15 cellular contexts compared by ENCODE assay signal in genomic region chr13:27977476-27978300, GRCh38. TPM values are rescaled to one million over a fixed set of nuclear protein-coding genes. Genes with fewer than 3 reads are reported as not detected.
A peak's percentile ranks its signal among the peaks of the same experiment; 100 is the strongest.
DNase-seq lines count a peak whose midpoint lies in the region; ATAC-seq, FAIRE-seq and TF ChIP-seq lines count a peak whose summit lies in the region.
"Had no signal": no experiment of that assay in that cellular context is flagged by ENCODE, and none has a peak within 500 bp of the region (broad histone marks: within the 10 kb centered on the region; RNA-seq: fewer than 3 reads in every experiment).

No MANE protein-coding gene starts in this region.

- H3K36me3 ChIP-seq in mammary epithelial cell (ENCODE audit: insufficient read depth, low read length) (no peaks in the 10 kb centered on the region), breast epithelium (no peaks in the 10 kb centered on the region), astrocyte (ENCODE audit: insufficient read depth, low read length) (no peaks in the 10 kb centered on the region), mesodermal cell (ENCODE audit: control insufficient read depth, insufficient read depth, low read length) (no peaks in the 10 kb centered on the region), upper lobe of right lung (no peaks in the 10 kb centered on the region)

- no peak overlapping the region for H3K9ac ChIP-seq in mammary epithelial cell (ENCODE audit: insufficient read depth, low read length)
- H3K9ac ChIP-seq in astrocyte (ENCODE audit: low read length), result no peak overlapping the region

- H3K36me3 Mint-ChIP-seq in astrocyte (ENCODE audit: low read depth, unreplicated experiment), result no peaks in the 10 kb centered on the region

- H3K27ac Mint-ChIP-seq in astrocyte (ENCODE audit: unreplicated experiment), result no peak overlapping the region

- H3K4me3 ChIP-seq in mammary epithelial cell (replicated peaks in 1 of 3; ENCODE audit: insufficient read depth in 1 of 3, low read depth in 2 of 3, low read length in 3 of 3) (peak overlapping the region in 1 of 3 experiments; percentile 14), breast epithelium (peak overlapping the region in 1 of 3 donors; percentile 40), astrocyte (ENCODE audit: insufficient read depth, low read depth, low read length) (no peak overlapping the region), mesodermal cell (ENCODE audit: extremely low read depth, insufficient read depth, low read length, poor library complexity, severe bottlenecking) (peak overlapping the region; percentile 14), upper lobe of right lung (no peak overlapping the region)

- H2AFZ ChIP-seq in mammary epithelial cell (ENCODE audit: low read depth, low read length), result no peak overlapping the region
- H2AFZ ChIP-seq in astrocyte (ENCODE audit: low read depth, low read length), result no peak overlapping the region

- H3K79me2 ChIP-seq in mammary epithelial cell (ENCODE audit: insufficient read depth, low read length), result no peaks in the 10 kb centered on the region
- no peaks in the 10 kb centered on the region for H3K79me2 ChIP-seq in astrocyte (ENCODE audit: insufficient read depth, low read length)

- H3K27ac ChIP-seq in mammary epithelial cell (ENCODE audit: insufficient read depth, low read depth, low read length), result no peak overlapping the region
- no peak overlapping the region for H3K27ac ChIP-seq in breast epithelium
- H3K27ac ChIP-seq in astrocyte (ENCODE audit: low read depth, low read length), result no peak overlapping the region
- H3K27ac ChIP-seq in mesodermal cell (ENCODE audit: low read depth, low read length, severe bottlenecking), result peak overlapping the region; percentile 33
- H3K27ac ChIP-seq in upper lobe of right lung, result no peak overlapping the region
- H3K27ac ChIP-seq: VCaP had no signal

- peak overlapping the region; percentile 45 for H3K4me2 ChIP-seq in mammary epithelial cell (ENCODE audit: insufficient read depth, low read depth, low read length)
- H3K4me2 ChIP-seq in astrocyte (ENCODE audit: low read length), result no peak overlapping the region

- H3K9me3 Mint-ChIP-seq in astrocyte (ENCODE audit: unreplicated experiment), result peaks cover 26% of the 10 kb centered on the region

- peaks cover 88% of the 10 kb centered on the region for H3K27me3 Mint-ChIP-seq in astrocyte (ENCODE audit: low read depth, unreplicated experiment)

- dilution Hi-C loops in mammary epithelial cell (cut with HindIII; ENCODE audit: low sequenced_read_pairs), result no loop called here

- intact Hi-C loops in mammary epithelial cell (cut with micrococcal nuclease) (no loop called here), breast epithelium (cut with DNase I; ENCODE audit: low total_unique reads) (loop anchor here (10.0 kb wide), 1 partner anchor 613 kb away; no protein-coding TSS in a partner anchor), upper lobe of right lung (cut with DNase I) (loop anchor here (10.0 kb wide), 1 partner anchor 153 kb away; no protein-coding TSS in a partner anchor)

- in situ Hi-C loops in mammary epithelial cell (cut with MboI; ENCODE audit: low sequenced_read_pairs in 2 of 2), result loop anchor here (25.0 kb wide), 2 partner anchors 140 to 990 kb away; no protein-coding TSS in a partner anchor

- no TSS peak for BruUV-seq in mammary epithelial cell (replicated peaks; lab: Mats Ljungman, UMichigan)

- no peak overlapping the region for H3K4me3 Mint-ChIP-seq in astrocyte (ENCODE audit: unreplicated experiment)

- peak; percentile 45 for DNase-seq in mammary epithelial cell
- no peak for DNase-seq in breast epithelium (ENCODE audit: low spot score in 2 of 2)
- DNase-seq in astrocyte (ENCODE audit: low read depth), result peak; percentile 1
- peak; percentile 51 for DNase-seq in upper lobe of right lung
- DNase-seq in stimulated activated CD4-positive, alpha-beta T cell treated with anti-CD3 and anti-CD28 coated beads, Interleukin-4, amount 100 ng/mL, for 4 hours, result no peak
- DNase-seq: activated naive CD4-positive, alpha-beta T cell treated with Interleukin-2 at 50 U/mL for 16 hours; SHP77 treated with DMSO at 0.1 percent for 48 hours; stimulated activated CD4-positive, alpha-beta T cell treated with anti-CD3 and anti-CD28 coated beads, Interleukin-12 subunit alpha, Interleukin-12 subunit beta, amount 100 ng/mL, for 4 hours had no signal

- ATAC-seq in upper lobe of right lung (no peak), GM18907 (IDR thresholded peaks at IDR 0.05; ENCODE audit: unreplicated experiment) (no peak), HG02759 (IDR thresholded peaks at IDR 0.05; ENCODE audit: unreplicated experiment) (no peak)

- no peak for TF ChIP-seq POLR2A in breast epithelium (IDR thresholded peaks at IDR 0.05)

- TF ChIP-seq CTCF in mammary epithelial cell (conservative IDR thresholded peaks at IDR 0.05 in 1 of 2, IDR thresholded peaks at IDR 0.05 in 1 of 2; ENCODE audit: extremely low read depth in 1 of 2, insufficient read depth in 1 of 2, low read depth in 1 of 2, low read length in 2 of 2) (no peak), breast epithelium (IDR thresholded peaks at IDR 0.05) (no peak), astrocyte (IDR thresholded peaks at IDR 0.05; ENCODE audit: insufficient read depth, low read depth, low read length) (no peak), upper lobe of right lung (IDR thresholded peaks at IDR 0.05) (no peak)

- 3% methylated on average over 39 of the region's 80 CpGs for WGBS in mammary epithelial cell (ENCODE audit: low coverage, missing lambda C conversion rate)
- 1% methylated on average over 69 to 70 of the region's 80 CpGs for WGBS in mesodermal cell (ENCODE audit: insufficient coverage in 2 of 2), 2 experiments

- H4K20me1 ChIP-seq in mammary epithelial cell (ENCODE audit: insufficient read depth, low read length) (peaks cover 5% of the 10 kb centered on the region), astrocyte (ENCODE audit: insufficient read depth, low read length) (no peaks in the 10 kb centered on the region)

- H3K4me1 Mint-ChIP-seq in astrocyte (ENCODE audit: low read depth, unreplicated experiment), result peaks cover 2% of the 10 kb centered on the region

- H3K27me3 ChIP-seq in mammary epithelial cell (ENCODE audit: insufficient read depth, low read length), result peaks cover 78% of the 10 kb centered on the region
- peaks cover 0 to 98% of the 10 kb centered on the region in 2 donors for H3K27me3 ChIP-seq in breast epithelium
- peaks cover 92% of the 10 kb centered on the region for H3K27me3 ChIP-seq in astrocyte (ENCODE audit: insufficient read depth, low read length)
- H3K27me3 ChIP-seq in upper lobe of right lung, result peaks cover 98% of the 10 kb centered on the region

- CTCF ChIA-PET in mammary epithelial cell (lab: Charles Lee; ENCODE audit: low non-redundant PET), result no interaction called here

- no peak for FAIRE-seq in astrocyte (lab: Jason Lieb, UNC)

- no peaks in the 10 kb centered on the region for H3K4me1 ChIP-seq in mammary epithelial cell (ENCODE audit: insufficient read depth, low read length)
- H3K4me1 ChIP-seq in breast epithelium, result peaks cover 5 to 6% of the 10 kb centered on the region in 2 donors
- H3K4me1 ChIP-seq in astrocyte (ENCODE audit: insufficient read depth, low read length), result no peaks in the 10 kb centered on the region
- no peaks in the 10 kb centered on the region for H3K4me1 ChIP-seq in mesodermal cell (ENCODE audit: control insufficient read depth, insufficient read depth, low read length, poor library complexity, severe bottlenecking)
- no peaks in the 10 kb centered on the region for H3K4me1 ChIP-seq in upper lobe of right lung

- no peaks in the 10 kb centered on the region for H3K9me3 ChIP-seq in mammary epithelial cell (replicated peaks; ENCODE audit: insufficient read depth, low read length)
- H3K9me3 ChIP-seq in breast epithelium, result no peaks in the 10 kb centered on the region
- H3K9me3 ChIP-seq in astrocyte (ENCODE audit: insufficient read depth, low read depth, low read length), result no peaks in the 10 kb centered on the region
- no peaks in the 10 kb centered on the region for H3K9me3 ChIP-seq in mesodermal cell (ENCODE audit: control insufficient read depth, low read length)
- H3K9me3 ChIP-seq in upper lobe of right lung, result no peaks in the 10 kb centered on the region

RNA-seq across cellular contexts. Expression of gene CDX2, which starts 8.6 kb away (rescaled TPM):
- total RNA-seq in mammary epithelial cell (not detected), breast epithelium (under 1 TPM in 1 of 3 donors, not detected in 2; 0.33 TPM), astrocyte (not detected in 2 replicates), upper lobe of right lung (not detected)
- not detected for polyA plus RNA-seq in mammary epithelial cell
- not detected for polyA minus RNA-seq in mammary epithelial cell
- polyA plus RNA-seq in mesodermal cell (2013, experiment 1 of 2), result 16.1 TPM
- 22.0 TPM for polyA plus RNA-seq in mesodermal cell (2013, experiment 2 of 2)
- total RNA-seq: mononuclear cell, NCI-H460 had no signal
- polyA plus RNA-seq: BJ had no signal

RNA-seq across cellular contexts. Expression of gene URAD, which starts 10.8 kb away (rescaled TPM):
- not detected for total RNA-seq in mammary epithelial cell
- polyA plus RNA-seq in mammary epithelial cell, result not detected
- polyA minus RNA-seq in mammary epithelial cell, result not detected
- 1 to 10 TPM in 1 of 3 donors, under 1 TPM in 1, not detected in 1; 0.32 to 1.3 TPM for total RNA-seq in breast epithelium
- not detected in 2 replicates for total RNA-seq in astrocyte
- 3.4 TPM for polyA plus RNA-seq in mesodermal cell (2013, experiment 1 of 2)
- 4.1 TPM for polyA plus RNA-seq in mesodermal cell (2013, experiment 2 of 2)
- not detected for total RNA-seq in upper lobe of right lung
- total RNA-seq: mononuclear cell, NCI-H460 had no signal
- polyA plus RNA-seq: BJ had no signal

RNA-seq across cellular contexts. Expression of gene PDX1, which starts 57.9 kb away (rescaled TPM):
- not detected for total RNA-seq in mammary epithelial cell
- polyA plus RNA-seq in mammary epithelial cell, result not detected
- not detected for polyA minus RNA-seq in mammary epithelial cell
- total RNA-seq in breast epithelium, result not detected
- total RNA-seq in astrocyte, result not detected in 2 replicates
- not detected for polyA plus RNA-seq in mesodermal cell (2013, experiment 1 of 2)
- not detected for polyA plus RNA-seq in mesodermal cell (2013, experiment 2 of 2)
- total RNA-seq in upper lobe of right lung, result not detected
- total RNA-seq: mononuclear cell, NCI-H460 had no signal
- polyA plus RNA-seq: BJ had no signal

Comparison
In these comparisons a context has a peak if more than half of its experiments do, and no peak if none do; other contexts are left out.
1. DNase-seq: peak in mammary epithelial cell (single experiment), astrocyte (single experiment) and upper lobe of right lung (single experiment); none in breast epithelium (0 of 2) and stimulated activated CD4-positive, alpha-beta T cell treated with anti-CD3 and anti-CD28 coated beads, Interleukin-4, amount 100 ng/mL, for 4 hours (0 of 2).